ENCODE assay signal across 20 cellular contexts in the genomic region with DNA sequence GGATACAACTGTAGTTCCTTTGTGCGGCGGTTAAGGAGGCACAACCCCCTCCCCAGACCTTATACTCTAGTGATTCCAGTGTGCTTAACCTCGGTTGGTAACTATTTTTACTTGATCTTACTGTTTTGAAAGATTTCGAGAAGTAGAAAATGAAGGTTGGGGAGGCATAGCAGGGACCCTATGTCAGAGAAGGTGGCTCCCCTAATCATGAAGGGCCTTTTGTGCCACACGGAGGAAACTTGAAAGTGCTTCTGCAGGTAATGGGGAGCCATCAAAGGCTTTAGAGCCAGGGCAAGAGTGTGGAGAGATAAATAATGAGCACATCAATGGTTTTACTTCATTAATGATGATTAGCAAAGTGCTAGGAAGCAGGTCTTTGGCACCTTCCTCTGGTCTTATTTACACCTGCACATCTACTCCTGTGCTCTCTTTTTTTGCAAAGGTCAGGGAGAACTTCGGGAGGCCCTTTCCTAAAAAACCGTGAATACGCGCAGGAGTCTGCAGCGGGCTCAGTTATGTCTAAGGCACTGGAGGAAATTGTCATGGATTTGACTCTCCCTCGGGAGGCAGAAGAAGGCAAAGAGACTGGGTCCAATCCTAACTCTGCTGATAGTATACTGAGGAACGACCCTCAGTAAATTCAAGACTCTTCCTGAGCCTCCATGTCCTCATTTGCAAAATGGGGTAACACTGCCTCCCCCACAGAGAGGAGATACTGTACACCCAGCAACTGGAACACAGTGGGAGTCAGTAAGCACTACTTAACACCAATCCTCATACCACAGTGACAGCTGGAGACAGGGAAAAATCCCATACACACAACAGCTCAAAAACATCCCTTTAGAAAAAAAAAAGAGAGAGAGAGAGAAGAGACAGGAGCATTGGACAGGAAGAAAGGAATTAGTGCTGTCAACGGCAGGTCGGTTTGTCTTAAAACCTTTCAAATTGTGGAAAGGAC.
"Had no signal": no experiment of that assay in that cellular context is flagged by ENCODE, and none has a peak within 500 bp of the region (broad histone marks: within the 10 kb centered on the region; RNA-seq: fewer than 3 reads in every experiment).

No MANE protein-coding gene starts in this region.

- H3K27ac Mint-ChIP-seq: activated CD4-positive, alpha-beta memory T cell treated with anti-CD3 and anti-CD28 coated beads, Interleukin-2, amount 10 ng/mL, durations not matched to agents 7 days and 5 days; activated naive CD8-positive, alpha-beta T cell treated with anti-CD3 and anti-CD28 coated beads for 36 hours; naive B cell; stimulated activated naive CD8-positive, alpha-beta T cell treated with anti-CD3 and anti-CD28 coated beads, Interleukin-15, amount 100 ng/mL, for 72 hours had no signal

- DNase-seq: activated CD4-positive, alpha-beta memory T cell treated with anti-CD3 and anti-CD28 coated beads, Interleukin-2, amount 10 ng/mL, durations not matched to agents 7 days and 5 days; activated CD4-positive, CD25-positive, alpha-beta regulatory T cell treated with anti-CD3 and anti-CD28 coated beads, Interleukin-2, amount 50 U/mL, for 72 hours; activated gamma-delta T cell treated with Interleukin-2 at 50 U/mL for 16 hours; activated naive CD8-positive, alpha-beta T cell treated with anti-CD3 and anti-CD28 coated beads for 36 hours; activated T-cell treated with anti-CD3 and anti-CD28 coated beads, Interleukin-2, amount 50 U/mL, for 48 hours; aorta; central memory CD4-positive, alpha-beta T cell; effector CD4-positive, alpha-beta T cell; hippocampal formation; midbrain; naive B cell; occipital lobe; psoas muscle; stimulated activated CD4-positive, alpha-beta T cell treated with anti-CD3 and anti-CD28 coated beads, Interleukin-4, amount 100 ng/mL, for 4 hours; stimulated activated naive CD8-positive, alpha-beta T cell treated with anti-CD3 and anti-CD28 coated beads, Interleukin-15, amount 100 ng/mL, for 72 hours; SW 1271 had no signal

- H3K4me1 Mint-ChIP-seq: activated CD4-positive, alpha-beta memory T cell treated with anti-CD3 and anti-CD28 coated beads, Interleukin-2, amount 10 ng/mL, durations not matched to agents 7 days and 5 days; activated naive CD8-positive, alpha-beta T cell treated with anti-CD3 and anti-CD28 coated beads for 36 hours; naive B cell; stimulated activated naive CD8-positive, alpha-beta T cell treated with anti-CD3 and anti-CD28 coated beads, Interleukin-15, amount 100 ng/mL, for 72 hours had no signal

- ATAC-seq: psoas muscle; sciatic nerve; stimulated activated naive CD8-positive, alpha-beta T cell treated with anti-CD3 and anti-CD28 coated beads, Interleukin-15, amount 100 ng/mL, for 72 hours had no signal

- H3K9me3 Mint-ChIP-seq: activated CD4-positive, alpha-beta memory T cell treated with anti-CD3 and anti-CD28 coated beads, Interleukin-2, amount 10 ng/mL, durations not matched to agents 7 days and 5 days; activated naive CD8-positive, alpha-beta T cell treated with anti-CD3 and anti-CD28 coated beads for 36 hours; naive B cell; stimulated activated naive CD8-positive, alpha-beta T cell treated with anti-CD3 and anti-CD28 coated beads, Interleukin-15, amount 100 ng/mL, for 72 hours had no signal

- H3K27me3 Mint-ChIP-seq: activated CD4-positive, alpha-beta memory T cell treated with anti-CD3 and anti-CD28 coated beads, Interleukin-2, amount 10 ng/mL, durations not matched to agents 7 days and 5 days had no signal

- H3K27me3 ChIP-seq: vagina had no signal

- H3K4me3 ChIP-seq: coronary artery, psoas muscle, thoracic aorta, vagina had no signal

- H3K36me3 ChIP-seq: thoracic aorta, vagina had no signal

- H3K4me3 Mint-ChIP-seq: activated CD4-positive, alpha-beta memory T cell treated with anti-CD3 and anti-CD28 coated beads, Interleukin-2, amount 10 ng/mL, durations not matched to agents 7 days and 5 days; activated naive CD8-positive, alpha-beta T cell treated with anti-CD3 and anti-CD28 coated beads for 36 hours; naive B cell; stimulated activated naive CD8-positive, alpha-beta T cell treated with anti-CD3 and anti-CD28 coated beads, Interleukin-15, amount 100 ng/mL, for 72 hours had no signal

- H3K27ac ChIP-seq: coronary artery, psoas muscle, thoracic aorta, vagina had no signal

- H3K9me3 ChIP-seq: psoas muscle, thoracic aorta, vagina had no signal

- H3K36me3 Mint-ChIP-seq: activated naive CD8-positive, alpha-beta T cell treated with anti-CD3 and anti-CD28 coated beads for 36 hours; naive B cell had no signal

- H3K4me1 ChIP-seq: psoas muscle had no signal
